Comparison of ENCODE assay signal across 23 cellular contexts in genomic region chr4:78625073-78625472, GRCh38.
DNase-seq lines count a peak whose midpoint lies in the region; ATAC-seq, FAIRE-seq and TF ChIP-seq lines count a peak whose summit lies in the region.
"Had no signal": no experiment of that assay in that cellular context is flagged by ENCODE, and none has a peak within 500 bp of the region (broad histone marks: within the 10 kb centered on the region; RNA-seq: fewer than 3 reads in every experiment).

No MANE protein-coding gene starts in this region.

- H3K27me3 Mint-ChIP-seq in Calu3 (ENCODE audit: unreplicated experiment), result no peaks in the 10 kb centered on the region
- no peaks in the 10 kb centered on the region for H3K27me3 Mint-ChIP-seq in activated naive CD8-positive, alpha-beta T cell treated with anti-CD3 and anti-CD28 coated beads, Interleukin-2, amount 50 U/mL, for 24 hours
- H3K27me3 Mint-ChIP-seq: CD4-positive, alpha-beta T cell had no signal

- SMC1A ChIA-PET in GM12878 (lab: Charles Lee; ENCODE audit: uncharacterized antibody, unreplicated experiment), result interaction anchor here (0.7 to 17.1 kb wide), 12 partner anchors 9 to 238 kb away, joined by 3 to 379 read pairs (median 6); no protein-coding TSS in a partner anchor

- no peak overlapping the region for H2AK5ac ChIP-seq in trophoblast cell (ENCODE audit: low read length)

- peaks cover 22% of the 10 kb centered on the region for H3K36me3 Mint-ChIP-seq in Calu3 (ENCODE audit: insufficient read depth, unreplicated experiment)
- no peaks in the 10 kb centered on the region for H3K36me3 Mint-ChIP-seq in activated naive CD8-positive, alpha-beta T cell treated with anti-CD3 and anti-CD28 coated beads, Interleukin-2, amount 50 U/mL, for 24 hours (ENCODE audit: low read depth)

- H3K4me2 ChIP-seq in GM12878 (ENCODE audit: control insufficient read depth, insufficient read depth) (no peak overlapping the region), trophoblast cell (ENCODE audit: low read length) (no peak overlapping the region)
- H3K4me2 ChIP-seq: GM23338 had no signal

- no peak overlapping the region for H2BK5ac ChIP-seq in trophoblast cell (ENCODE audit: low read depth, low read length, poor library complexity)

- WGBS in GM12878 (ENCODE audit: insufficient coverage, insufficient replicate concordance, low lambda C conversion rate, missing lambda C conversion rate), result 61% methylated on average over 2 of the region's 2 CpGs
- no CpG with 5 or more reads among the region's 2 CpGs for WGBS in trophoblast cell (ENCODE audit: extremely low coverage, insufficient coverage, insufficient read length)

- TF ChIP-seq CTCF in Calu3 (IDR thresholded peaks at IDR 0.05; ENCODE audit: unreplicated experiment) (no peak), GM12878 (IDR thresholded peaks at IDR 0.05 in 2 of 3, conservative IDR thresholded peaks at IDR 0.05 in 1 of 3; ENCODE audit: control insufficient read depth in 2 of 3, extremely low read depth in 1 of 3, insufficient read depth in 1 of 3, low read depth in 3 of 3, low read length in 3 of 3) (no peak)

- H3K27me3 ChIP-seq in GM12878 (replicated peaks in 1 of 2; ENCODE audit: control insufficient read depth in 2 of 2, insufficient read depth in 2 of 2, low read length in 1 of 2) (no peaks in the 10 kb centered on the region), trophoblast cell (ENCODE audit: insufficient read depth, low read length) (no peaks in the 10 kb centered on the region)
- H3K27me3 ChIP-seq: cardiac muscle cell, esophagus muscularis mucosa, Peyer's patch, right atrium auricular region, upper lobe of left lung had no signal

- H2BK12ac ChIP-seq in trophoblast cell (ENCODE audit: low read length), result no peak overlapping the region

- no peak for TF ChIP-seq POLR2A in GM12878 (IDR thresholded peaks at IDR 0.05; ENCODE audit: low read depth, low read length)

- peak; percentile 62 for ATAC-seq in GM19452 (IDR thresholded peaks at IDR 0.05; ENCODE audit: unreplicated experiment)
- ATAC-seq in HG03175 (IDR thresholded peaks at IDR 0.05; ENCODE audit: unreplicated experiment), result peak; percentile 49
- ATAC-seq in GM12878, result peak; percentile 62
- no peak for ATAC-seq in GM21723 (IDR thresholded peaks at IDR 0.05; ENCODE audit: unreplicated experiment)
- no peak for ATAC-seq in HG02798 (IDR thresholded peaks at IDR 0.05; ENCODE audit: poor library complexity, unreplicated experiment)
- ATAC-seq in activated naive CD8-positive, alpha-beta T cell treated with anti-CD3 and anti-CD28 coated beads, Interleukin-2, amount 50 U/mL, for 24 hours, result no peak
- ATAC-seq: GM23338 had no signal

- no peak overlapping the region for H3K4me3 Mint-ChIP-seq in Calu3 (ENCODE audit: low read depth, unreplicated experiment)
- no peak overlapping the region for H3K4me3 Mint-ChIP-seq in activated naive CD8-positive, alpha-beta T cell treated with anti-CD3 and anti-CD28 coated beads, Interleukin-2, amount 50 U/mL, for 24 hours
- H3K4me3 Mint-ChIP-seq: CD4-positive, alpha-beta T cell; GM23338 had no signal

- H3K4me1 ChIP-seq in GM12878 (ENCODE audit: control insufficient read depth, insufficient read depth, low read length) (peaks cover 25% of the 10 kb centered on the region), trophoblast cell (ENCODE audit: control insufficient read depth in 1 of 2, insufficient read depth in 2 of 2, low read length in 2 of 2) (peaks cover 15 to 16% of the 10 kb centered on the region in 2 experiments)

- peaks cover 59% of the 10 kb centered on the region for H3K4me1 Mint-ChIP-seq in Calu3 (ENCODE audit: low read depth, unreplicated experiment)
- H3K4me1 Mint-ChIP-seq in activated naive CD8-positive, alpha-beta T cell treated with anti-CD3 and anti-CD28 coated beads, Interleukin-2, amount 50 U/mL, for 24 hours, result peaks cover 24% of the 10 kb centered on the region

- no peak overlapping the region for H3K4me3 ChIP-seq in GM12878
- no peak overlapping the region for H3K4me3 ChIP-seq in trophoblast cell (ENCODE audit: low read depth, low read length)
- H3K4me3 ChIP-seq: cardiac muscle cell, esophagus muscularis mucosa, GM23338, left ventricle myocardium inferior, Peyer's patch, right atrium auricular region, SK-N-MC, upper lobe of left lung had no signal

- intact Hi-C loops in Calu3 (cut with micrococcal nuclease; ENCODE audit: unreplicated experiment) (loop anchor here (5.0 kb wide), 1 partner anchor 152 kb away; the partner anchor contains the start of gene BMP2K), GM12878 (cut with micrococcal nuclease; ENCODE audit: unreplicated experiment) (loop anchor here (1.0 kb wide), 1 partner anchor 11 kb away; no protein-coding TSS in a partner anchor)

- H2AFZ ChIP-seq in GM12878 (ENCODE audit: control insufficient read depth, low read depth, low read length), result no peak overlapping the region
- no peak overlapping the region for H2AFZ ChIP-seq in trophoblast cell (ENCODE audit: insufficient read depth, low read length, poor library complexity)

- peaks cover 3% of the 10 kb centered on the region for H3K9me3 Mint-ChIP-seq in Calu3 (ENCODE audit: low read depth, unreplicated experiment)
- no peaks in the 10 kb centered on the region for H3K9me3 Mint-ChIP-seq in activated naive CD8-positive, alpha-beta T cell treated with anti-CD3 and anti-CD28 coated beads, Interleukin-2, amount 50 U/mL, for 24 hours
- H3K9me3 Mint-ChIP-seq: CD4-positive, alpha-beta T cell; GM23338 had no signal

- H2BK120ac ChIP-seq in trophoblast cell (ENCODE audit: insufficient read depth, low read length, poor library complexity), result no peak overlapping the region

- POLR2A ChIA-PET in GM12878 (lab: Charles Lee), result interaction anchor here (0.7 to 12.7 kb wide), 4 partner anchors 12 to 150 kb away, joined by 3 to 106 read pairs (median 6); no protein-coding TSS in a partner anchor

- no peak for TF ChIP-seq RAD21 in GM12878 (IDR thresholded peaks at IDR 0.05; ENCODE audit: insufficient read depth, low read depth, low read length)

- no peaks in the 10 kb centered on the region for H3K79me2 ChIP-seq in GM12878 (ENCODE audit: control insufficient read depth, insufficient read depth, low read length)
- no peaks in the 10 kb centered on the region for H3K79me2 ChIP-seq in trophoblast cell (ENCODE audit: control insufficient read depth, insufficient read depth, low read length, poor library complexity)

- H3K79me1 ChIP-seq in trophoblast cell (ENCODE audit: low read length), result no peaks in the 10 kb centered on the region

- no peak overlapping the region for H4K12ac ChIP-seq in trophoblast cell (ENCODE audit: low read depth, low read length)

- H3K4ac ChIP-seq in trophoblast cell (ENCODE audit: low read depth, low read length), result no peak overlapping the region

- DNase-seq in Calu3, result no peak
- DNase-seq in GM12878 (ENCODE audit: low read depth, low spot score), result no peak
- no peak for DNase-seq in trophoblast cell
- DNase-seq in activated naive CD8-positive, alpha-beta T cell treated with anti-CD3 and anti-CD28 coated beads, Interleukin-2, amount 50 U/mL, for 24 hours, result no peak
- DNase-seq: ACHN; activated CD4-positive, alpha-beta T cell treated with anti-CD3 and anti-CD28 coated beads for 1 hour; activated effector memory CD4-positive, alpha-beta T cell treated with anti-CD3 and anti-CD28 coated beads, Interleukin-2, amount 50 U/mL, for 16 hours; CD4-positive, alpha-beta T cell; left ventricle myocardium inferior; NCI-H1694; NCI-H2227 treated with DMSO at 0.1 percent for 48 hours; Peyer's patch; stimulated activated naive CD4-positive, alpha-beta T cell; upper lobe of left lung had no signal

- peak overlapping the region; percentile 12 for H3K27ac Mint-ChIP-seq in Calu3 (ENCODE audit: unreplicated experiment)
- H3K27ac Mint-ChIP-seq in activated naive CD8-positive, alpha-beta T cell treated with anti-CD3 and anti-CD28 coated beads, Interleukin-2, amount 50 U/mL, for 24 hours, result no peak overlapping the region
- H3K27ac Mint-ChIP-seq: CD4-positive, alpha-beta T cell; GM23338 had no signal

- RAD21 ChIA-PET in GM12878 (lab: Charles Lee; ENCODE audit: unreplicated experiment), result interaction anchor here (0.6 to 17.1 kb wide), 9 partner anchors 9 to 566 kb away, joined by 3 to 265 read pairs (median 4); no protein-coding TSS in a partner anchor

- BruUV-seq in Calu3 (replicated peaks; lab: Mats Ljungman, UMichigan) (no TSS peak), GM12878 (replicated peaks; lab: Mats Ljungman, UMichigan) (no TSS peak)

- no peak overlapping the region for H3K14ac ChIP-seq in trophoblast cell (ENCODE audit: low read length)

- CTCF ChIA-PET in Calu3 (lab: Charles Lee) (interaction anchor here (0.7 kb wide), 1 partner anchor 1132 kb away, joined by 3 read pairs; no protein-coding TSS in a partner anchor), GM12878 (lab: Yijun Ruan, JAX) (interaction anchor here (0.7 to 12.0 kb wide), 6 partner anchors 12 to 164 kb away, joined by 3 to 119 read pairs (median 6); no protein-coding TSS in a partner anchor)

- in situ Hi-C loops in GM12878 (cut with MboI), result no loop called here

- no peak overlapping the region for H3K9ac ChIP-seq in GM12878 (ENCODE audit: control insufficient read depth, insufficient read depth, low read length)
- no peak overlapping the region for H3K9ac ChIP-seq in trophoblast cell (ENCODE audit: low read length)

- H4K8ac ChIP-seq in trophoblast cell (ENCODE audit: low read depth, low read length), result no peak overlapping the region

- H3K27ac ChIP-seq in GM12878 (ENCODE audit: control insufficient read depth, insufficient read depth) (no peak overlapping the region), trophoblast cell (ENCODE audit: low read depth, low read length) (no peak overlapping the region)
- H3K27ac ChIP-seq: cardiac muscle cell, esophagus muscularis mucosa, left ventricle myocardium inferior, Peyer's patch, right atrium auricular region, SK-N-MC, upper lobe of left lung had no signal

- H3K9me3 ChIP-seq in GM12878 (replicated peaks; ENCODE audit: control insufficient read depth, insufficient read depth, low read length), result peaks cover 1% of the 10 kb centered on the region; the same call in 2 of the 3 replicates
- H3K9me3 ChIP-seq in trophoblast cell (ENCODE audit: insufficient read depth, low read depth, low read length), result no peaks in the 10 kb centered on the region
- H3K9me3 ChIP-seq: esophagus muscularis mucosa, left ventricle myocardium inferior, Peyer's patch, right atrium auricular region, upper lobe of left lung had no signal

- peak in 1 of 2 experiments; percentile 40; a peak in 1 of 4 replicates for TF ChIP-seq EP300 in GM12878 (IDR thresholded peaks at IDR 0.05; ENCODE audit: borderline replicate concordance in 1 of 2, control insufficient read depth in 1 of 2, low read depth in 2 of 2, low read length in 2 of 2)

- no peaks in the 10 kb centered on the region for H3K36me3 ChIP-seq in GM12878 (ENCODE audit: control insufficient read depth in 2 of 2, insufficient read depth in 2 of 2, low read length in 1 of 2)
- no peaks in the 10 kb centered on the region for H3K36me3 ChIP-seq in trophoblast cell (ENCODE audit: control insufficient read depth in 1 of 2, insufficient read depth in 2 of 2, low read length in 2 of 2)
- H3K36me3 ChIP-seq: cardiac muscle cell, esophagus muscularis mucosa, left ventricle myocardium inferior, Peyer's patch, right atrium auricular region, upper lobe of left lung had no signal

- no peak overlapping the region for H3K18ac ChIP-seq in trophoblast cell (ENCODE audit: low read length)

- no peaks in the 10 kb centered on the region for H4K20me1 ChIP-seq in GM12878 (ENCODE audit: control insufficient read depth, insufficient read depth)

- no peak overlapping the region for H3K23ac ChIP-seq in trophoblast cell (ENCODE audit: low read length)

- H4K91ac ChIP-seq in trophoblast cell (ENCODE audit: low read depth, low read length), result no peak overlapping the region

- FAIRE-seq in GM12878 (lab: Jason Lieb, UNC), result no peak

Comparison
In these comparisons a context has a peak if more than half of its experiments do, and no peak if none do; other contexts are left out.
1. ATAC-seq: peak in GM19452 (single experiment), HG03175 (single experiment) and GM12878 (single experiment); none in GM21723 (single experiment), HG02798 (single experiment) and activated naive CD8-positive, alpha-beta T cell treated with anti-CD3 and anti-CD28 coated beads, Interleukin-2, amount 50 U/mL, for 24 hours (single experiment).